ENCODE assay signal across 15 cellular contexts in genomic region chr2:141015339-141016047, GRCh38.
DNase-seq lines count a peak whose midpoint lies in the region; FAIRE-seq and TF ChIP-seq lines count a peak whose summit lies in the region.
"Had no signal": no experiment of that assay in that cellular context is flagged by ENCODE, and none has a peak within 500 bp of the region (broad histone marks: within the 10 kb centered on the region; RNA-seq: fewer than 3 reads in every experiment).

No MANE protein-coding gene starts in this region.

- H4K20me1 ChIP-seq in neural progenitor cell (ENCODE audit: low read depth): no peaks in the 10 kb centered on the region

- H3K79me2 ChIP-seq in neural progenitor cell (ENCODE audit: low read depth): no peaks in the 10 kb centered on the region

- H3K36me3 ChIP-seq in SJCRH30 (no peaks in the 10 kb centered on the region), neural progenitor cell (no peaks in the 10 kb centered on the region)

- H3K27ac ChIP-seq in SJCRH30: no peak overlapping the region
- no peak overlapping the region for H3K27ac ChIP-seq in neural progenitor cell

- H3F3A ChIP-seq in neural progenitor cell (ENCODE audit: low read depth): no peaks in the 10 kb centered on the region

- H3K27ac Mint-ChIP-seq in neural progenitor cell: peak overlapping the region; percentile 46
- no peak overlapping the region for H3K27ac Mint-ChIP-seq in progenitor cell of endocrine pancreas
- H3K27ac Mint-ChIP-seq: activated naive CD4-positive, alpha-beta T cell treated with anti-CD3 and anti-CD28 coated beads, Interleukin-2, amount 50 U/mL, for 72 hours; naive thymus-derived CD4-positive, alpha-beta T cell had no signal

- no peaks in the 10 kb centered on the region for H3K36me3 Mint-ChIP-seq in neural progenitor cell
- H3K36me3 Mint-ChIP-seq in progenitor cell of endocrine pancreas (ENCODE audit: insufficient read depth): no peaks in the 10 kb centered on the region
- H3K36me3 Mint-ChIP-seq: activated naive CD4-positive, alpha-beta T cell treated with anti-CD3 and anti-CD28 coated beads, Interleukin-2, amount 50 U/mL, for 72 hours; naive thymus-derived CD4-positive, alpha-beta T cell had no signal

- peak overlapping the region; percentile 3 for H2AFZ ChIP-seq in neural progenitor cell (replicated peaks)

- H3K9me3 ChIP-seq in SJCRH30 (replicated peaks) (no peaks in the 10 kb centered on the region), neural progenitor cell (ENCODE audit: low read depth) (no peaks in the 10 kb centered on the region)

- H3K27me3 ChIP-seq in SJCRH30 (no peaks in the 10 kb centered on the region), neural progenitor cell (no peaks in the 10 kb centered on the region)

- no peak overlapping the region for H3K9ac ChIP-seq in neural progenitor cell

- peak; percentile 19 for DNase-seq in D341Med (ENCODE audit: low spot score)
- DNase-seq in SJCRH30: peak; percentile 17 to 41
- DNase-seq in globus pallidus (ENCODE audit: low spot score): peak; percentile 69
- peak; percentile 57 for DNase-seq in neural progenitor cell (ENCODE audit: low spot score)
- DNase-seq in NCI-H226: no peak
- DNase-seq in urothelium cell line (ENCODE audit: low spot score): no peak
- no peak for DNase-seq in NCI-H526 treated with DMSO at 0.1 percent for 48 hours (lab: John Stamatoyannopoulos, UW)
- DNase-seq in progenitor cell of endocrine pancreas (ENCODE audit: low spot score, unreplicated experiment): no peak
- DNase-seq: activated CD4-positive, alpha-beta T cell treated with anti-CD3 and anti-CD28 coated beads, Interleukin-2, amount 50 U/mL, for 4 hours; Karpas-422; naive thymus-derived CD4-positive, alpha-beta T cell; NCI-H510A treated with DMSO at 0.1 percent for 48 hours; stimulated activated CD4-positive, alpha-beta T cell treated with anti-CD3 and anti-CD28 coated beads, Interleukin-15, amount 100 ng/mL, for 24 hours had no signal

- H3K9me3 Mint-ChIP-seq in neural progenitor cell (no peaks in the 10 kb centered on the region), progenitor cell of endocrine pancreas (ENCODE audit: low read depth) (no peaks in the 10 kb centered on the region)

- H3K4me1 ChIP-seq in SJCRH30: no peaks in the 10 kb centered on the region
- H3K4me1 ChIP-seq in neural progenitor cell: no peaks in the 10 kb centered on the region

- H3K4me3 Mint-ChIP-seq in neural progenitor cell (no peak overlapping the region), progenitor cell of endocrine pancreas (ENCODE audit: low read depth) (no peak overlapping the region)
- H3K4me3 Mint-ChIP-seq: naive thymus-derived CD4-positive, alpha-beta T cell had no signal

- FAIRE-seq in urothelium cell line (lab: Jason Lieb, UNC): no peak
- FAIRE-seq: D721Med had no signal

- H3K27me3 Mint-ChIP-seq in neural progenitor cell (ENCODE audit: insufficient read depth, low read depth) (no peaks in the 10 kb centered on the region), progenitor cell of endocrine pancreas (no peaks in the 10 kb centered on the region)
- H3K27me3 Mint-ChIP-seq: naive thymus-derived CD4-positive, alpha-beta T cell had no signal

- no peak overlapping the region for H3K4me2 ChIP-seq in neural progenitor cell

- H3K4me1 Mint-ChIP-seq in neural progenitor cell (peaks cover 28% of the 10 kb centered on the region), progenitor cell of endocrine pancreas (ENCODE audit: low read depth) (peaks cover 12% of the 10 kb centered on the region)
- H3K4me1 Mint-ChIP-seq: naive thymus-derived CD4-positive, alpha-beta T cell had no signal

- TF ChIP-seq CTCF in neural progenitor cell (IDR thresholded peaks at IDR 0.05) (no peak), progenitor cell of endocrine pancreas (IDR thresholded peaks at IDR 0.05; ENCODE audit: unreplicated experiment) (no peak)

- no peak overlapping the region for H3K4me3 ChIP-seq in SJCRH30
- H3K4me3 ChIP-seq in neural progenitor cell: no peak overlapping the region

Comparison
In these comparisons a context has a peak if more than half of its experiments do, and no peak if none do; other contexts are left out.
1. DNase-seq: peak in D341Med (single experiment), SJCRH30 (2 of 2), globus pallidus (single experiment) and neural progenitor cell (single experiment); none in NCI-H226 (single experiment), urothelium cell line (single experiment), NCI-H526 treated with DMSO at 0.1 percent for 48 hours (single experiment) and progenitor cell of endocrine pancreas (single experiment).